ENCODE assay signal across 23 cellular contexts in the genomic region with DNA sequence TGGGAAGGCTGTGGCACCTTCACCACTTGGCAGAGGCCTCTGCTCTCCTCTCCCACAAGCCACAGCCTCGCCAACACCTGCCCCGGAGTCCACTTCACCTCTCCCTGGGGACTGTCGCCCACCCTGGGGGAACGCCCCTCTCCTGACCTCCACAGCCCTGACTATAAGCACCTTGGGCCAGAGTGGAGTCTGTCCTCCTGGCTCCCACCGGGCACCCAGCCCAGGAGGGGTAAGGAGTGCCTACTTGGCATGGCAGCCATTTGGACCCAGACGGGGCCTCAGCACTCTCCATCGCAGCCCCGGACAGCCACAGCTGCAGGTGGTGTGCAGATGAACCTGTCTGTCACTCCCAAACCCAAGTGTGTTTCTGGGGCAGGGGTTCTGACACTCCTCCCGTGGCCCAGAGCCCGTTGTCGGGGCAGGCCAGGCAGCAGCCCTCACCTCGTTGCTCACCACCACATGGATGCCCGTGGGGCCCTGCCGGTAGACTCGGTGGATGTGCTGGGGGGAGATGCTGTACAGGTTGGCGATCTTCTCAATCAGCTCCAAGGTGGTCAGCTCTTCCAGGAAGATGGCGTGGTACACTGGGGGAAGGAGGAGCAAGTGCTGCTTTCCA. TPM values are rescaled to one million over a fixed set of nuclear protein-coding genes. Genes with fewer than 3 reads are reported as not detected.
"Had no signal": no experiment of that assay in that cellular context is flagged by ENCODE, and none has a peak within 500 bp of the region (broad histone marks: within the 10 kb centered on the region; RNA-seq: fewer than 3 reads in every experiment).

No MANE protein-coding gene starts in this region.

- H3K4me2 ChIP-seq: SK-N-SH had no signal

- H3K4me3 Mint-ChIP-seq: activated CD8-positive, alpha-beta T cell treated with anti-CD3 and anti-CD28 coated beads, Interleukin-2, amount 10 ng/mL, durations not matched to agents 7 days and 5 days; activated naive CD8-positive, alpha-beta T cell treated with anti-CD3 and anti-CD28 coated beads, Interleukin-2, amount 50 U/mL, for 24 hours; brain had no signal

- ATAC-seq: activated CD8-positive, alpha-beta T cell treated with anti-CD3 and anti-CD28 coated beads, Interleukin-2, amount 10 ng/mL, durations not matched to agents 7 days and 5 days; activated naive CD4-positive, alpha-beta T cell treated with anti-CD3 and anti-CD28 coated beads, Interleukin-2, amount 50 U/mL, for 72 hours; activated naive CD8-positive, alpha-beta T cell treated with anti-CD3 and anti-CD28 coated beads, Interleukin-2, amount 50 U/mL, for 24 hours; Right ventricle myocardium inferior had no signal

- H3K27me3 ChIP-seq: SJCRH30 had no signal

- DNase-seq: activated CD4-positive, alpha-beta T cell treated with anti-CD3 and anti-CD28 coated beads for 4 hours; activated CD8-positive, alpha-beta memory T cell treated with anti-CD3 and anti-CD28 coated beads, Interleukin-2, amount 50 U/mL, for 48 hours; activated CD8-positive, alpha-beta T cell treated with anti-CD3 and anti-CD28 coated beads, Interleukin-2, amount 10 ng/mL, durations not matched to agents 7 days and 5 days; activated naive CD4-positive, alpha-beta T cell treated with Interleukin-2 at 50 U/mL for 16 hours; activated naive CD8-positive, alpha-beta T cell treated with anti-CD3 and anti-CD28 coated beads, Interleukin-2, amount 50 U/mL, for 24 hours; activated T-cell treated with anti-CD3 and anti-CD28 coated beads, Interleukin-2, amount 50 U/mL, for 1 hour; amniotic stem cell; IMR-90; KG1; NCI-H1048; NCI-H1417 treated with DMSO at 0.1 percent for 48 hours; NCI-H1694; NCI-H2081; NCI-H510A treated with DMSO at 0.1 percent for 48 hours; NCI-H69; SJCRH30; SK-N-SH; T-helper 1 cell had no signal

- H3K27me3 Mint-ChIP-seq: activated naive CD8-positive, alpha-beta T cell treated with anti-CD3 and anti-CD28 coated beads, Interleukin-2, amount 50 U/mL, for 24 hours had no signal

- H3K27ac Mint-ChIP-seq: activated CD8-positive, alpha-beta T cell treated with anti-CD3 and anti-CD28 coated beads, Interleukin-2, amount 10 ng/mL, durations not matched to agents 7 days and 5 days; activated naive CD4-positive, alpha-beta T cell treated with anti-CD3 and anti-CD28 coated beads, Interleukin-2, amount 50 U/mL, for 72 hours; activated naive CD8-positive, alpha-beta T cell treated with anti-CD3 and anti-CD28 coated beads, Interleukin-2, amount 50 U/mL, for 24 hours; brain had no signal

- H3K9ac ChIP-seq: SK-N-SH had no signal

- H3K9me3 Mint-ChIP-seq: activated naive CD4-positive, alpha-beta T cell treated with anti-CD3 and anti-CD28 coated beads, Interleukin-2, amount 50 U/mL, for 72 hours; activated naive CD8-positive, alpha-beta T cell treated with anti-CD3 and anti-CD28 coated beads, Interleukin-2, amount 50 U/mL, for 24 hours; brain had no signal

- H3K9me3 ChIP-seq: SJCRH30, SK-N-SH had no signal

- H3K36me3 ChIP-seq: SJCRH30 had no signal

- H3K36me3 Mint-ChIP-seq: activated naive CD4-positive, alpha-beta T cell treated with anti-CD3 and anti-CD28 coated beads, Interleukin-2, amount 50 U/mL, for 72 hours; brain had no signal

- H3K4me3 ChIP-seq: SJCRH30 had no signal

- H3K4me1 Mint-ChIP-seq: activated naive CD8-positive, alpha-beta T cell treated with anti-CD3 and anti-CD28 coated beads, Interleukin-2, amount 50 U/mL, for 24 hours had no signal

- H3K27ac ChIP-seq: SJCRH30, VCaP had no signal

RNA-seq across cellular contexts. Expression of a gene that starts 53.5 kb away (rescaled TPM):
- total RNA-seq: IMR-90, RPMI7951 had no signal
- polyA plus RNA-seq: IMR-90, SK-N-SH had no signal
